In the genomic region with DNA sequence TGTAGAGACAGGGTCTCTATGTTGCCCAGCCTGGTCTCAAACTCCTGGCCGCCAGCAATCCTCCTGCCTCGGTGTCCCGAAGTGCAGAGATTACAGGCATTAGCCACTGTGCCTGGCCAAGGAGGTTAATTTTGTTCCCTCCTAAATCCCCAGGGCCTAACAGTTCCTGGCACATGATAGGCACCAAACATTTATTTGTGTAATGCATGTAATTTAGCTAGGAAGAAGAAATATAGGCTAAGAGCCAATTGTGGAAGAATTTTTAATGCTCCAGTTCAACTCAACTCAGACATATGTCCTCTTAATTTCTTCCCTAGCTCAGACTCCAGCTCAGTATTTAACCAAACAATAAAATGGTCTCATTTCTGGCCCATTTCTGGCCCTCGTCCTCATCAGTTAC, we compare ENCODE assay signal across 15 cellular contexts.
"Had no signal": no experiment of that assay in that cellular context is flagged by ENCODE, and none has a peak within 500 bp of the region (broad histone marks: within the 10 kb centered on the region; RNA-seq: fewer than 3 reads in every experiment).

No MANE protein-coding gene starts in this region.

- ATAC-seq: activated T-cell treated with anti-CD3 and anti-CD28 coated beads, Interleukin-2, amount 50 U/mL, for 4 hours; effector memory CD8-positive, alpha-beta T cell; gastroesophageal sphincter; left lung had no signal

- H3K4me3 ChIP-seq: gastroesophageal sphincter, left lung, mucosa of descending colon, stomach, thoracic aorta had no signal

- H3K4me3 Mint-ChIP-seq: activated T-cell treated with anti-CD3 and anti-CD28 coated beads, Interleukin-2, amount 50 U/mL, for 4 hours; effector memory CD8-positive, alpha-beta T cell had no signal

- DNase-seq: activated CD4-positive, alpha-beta T cell treated with anti-CD3 and anti-CD28 coated beads for 4 hours; activated effector memory CD4-positive, alpha-beta T cell treated with anti-CD3 and anti-CD28 coated beads, Interleukin-2, amount 50 U/mL, for 16 hours; activated T-cell treated with anti-CD3 and anti-CD28 coated beads, Interleukin-2, amount 50 U/mL, for 4 hours; aorta; cortex of kidney; effector memory CD8-positive, alpha-beta T cell; left lung; stimulated activated CD4-positive, alpha-beta T cell treated with anti-CD3 and anti-CD28 coated beads, Interleukin-4, amount 100 ng/mL, for 24 hours; stomach; T1000 had no signal

- H3K36me3 ChIP-seq: gastroesophageal sphincter, left lung, stomach, thoracic aorta had no signal

- H3K27ac Mint-ChIP-seq: effector memory CD8-positive, alpha-beta T cell had no signal

- H3K27me3 Mint-ChIP-seq: effector memory CD8-positive, alpha-beta T cell had no signal

- H3K9me3 ChIP-seq: gastroesophageal sphincter, left lung, mucosa of descending colon, stomach, thoracic aorta had no signal

- H3K27ac ChIP-seq: epithelial cell of prostate, gastroesophageal sphincter, left lung, stomach, thoracic aorta, VCaP had no signal

- H3K27me3 ChIP-seq: gastroesophageal sphincter, left lung, stomach had no signal

- H3K9me3 Mint-ChIP-seq: activated T-cell treated with anti-CD3 and anti-CD28 coated beads, Interleukin-2, amount 50 U/mL, for 4 hours; effector memory CD8-positive, alpha-beta T cell had no signal
